ENCODE assay signal across 12 cellular contexts in genomic region chr3:157086053-157086761, GRCh38.
DNase-seq lines count a peak whose midpoint lies in the region; FAIRE-seq and TF ChIP-seq lines count a peak whose summit lies in the region.
"Had no signal": no experiment of that assay in that cellular context is flagged by ENCODE, and none has a peak within 500 bp of the region (broad histone marks: within the 10 kb centered on the region; RNA-seq: fewer than 3 reads in every experiment).

No MANE protein-coding gene starts in this region.

- H3K4me1 ChIP-seq in prostate gland (replicated peaks) (peaks cover 26% of the 10 kb centered on the region), kidney (ENCODE audit: control insufficient read depth in 1 of 2, insufficient read depth in 1 of 2, low read depth in 1 of 2, low read length in 2 of 2) (peaks cover 18 to 19% of the 10 kb centered on the region in 2 donors)

- WGBS in prostate gland: 46% methylated on average over 6 of the region's 6 CpGs

- peaks cover 8% of the 10 kb centered on the region for H3K9me3 Mint-ChIP-seq in Calu3 (ENCODE audit: low read depth, unreplicated experiment)
- H3K9me3 Mint-ChIP-seq: CD14-positive monocyte had no signal

- H3K4me3 ChIP-seq in prostate gland: no peak overlapping the region
- H3K4me3 ChIP-seq in kidney (ENCODE audit: low read length in 2 of 2): no peak overlapping the region

- FAIRE-seq in HTR-8/SVneo (lab: Jason Lieb, UNC) (no peak), kidney (lab: Jason Lieb, UNC) (no peak)
- FAIRE-seq: frontal cortex had no signal

- no peaks in the 10 kb centered on the region for H3K27me3 Mint-ChIP-seq in Calu3 (ENCODE audit: unreplicated experiment)

- no peaks in the 10 kb centered on the region for H3K27me3 ChIP-seq in prostate gland (replicated peaks; ENCODE audit: insufficient read depth)

- DNase-seq in Calu3 (no peak), RPMI7951 (ENCODE audit: low read depth) (peak; percentile 61), fibroblast of gingiva (ENCODE audit: low read depth) (peak; percentile 16), prostate gland (ENCODE audit: low spot score) (no peak), UCSD-AML1 (lab: John Stamatoyannopoulos, UW; ENCODE audit: unreplicated experiment) (no peak), HTR-8/SVneo (ENCODE audit: insufficient read length, low spot score) (no peak), T-helper 1 cell (no peak), kidney (no peak)
- DNase-seq: cortex of kidney, GOT3 had no signal

- intact Hi-C loops in Calu3 (cut with micrococcal nuclease; ENCODE audit: unreplicated experiment) (loop anchor here (5.0 kb wide), 1 partner anchor 629 kb away; no protein-coding TSS in a partner anchor), prostate gland (cut with DNase I) (loop anchor here (5.0 kb wide), 2 partner anchors 529 to 554 kb away; partner anchors contain the start of gene SSR3), kidney (cut with DNase I) (loop anchor here (10.0 kb wide), 1 partner anchor 49 kb away; no protein-coding TSS in a partner anchor)

- H3K27ac ChIP-seq in prostate gland: peak overlapping the region; percentile 99
- H3K27ac ChIP-seq in kidney (ENCODE audit: low read depth in 2 of 2, low read length in 2 of 2): no peak overlapping the region

- peak overlapping the region; percentile 94 for H3K27ac Mint-ChIP-seq in Calu3 (ENCODE audit: unreplicated experiment)
- H3K27ac Mint-ChIP-seq: CD14-positive monocyte had no signal

- no peak overlapping the region for H3K9ac ChIP-seq in kidney (ENCODE audit: low read length in 2 of 2)

- no peak for TF ChIP-seq POLR2A in prostate gland (IDR thresholded peaks at IDR 0.05)

- no peak for TF ChIP-seq CTCF in Calu3 (IDR thresholded peaks at IDR 0.05; ENCODE audit: unreplicated experiment)
- no peak for TF ChIP-seq CTCF in prostate gland (IDR thresholded peaks at IDR 0.05)
- TF ChIP-seq CTCF in kidney (IDR thresholded peaks at IDR 0.05; ENCODE audit: borderline replicate concordance, extremely low read depth, insufficient read depth): no peak

- no peak overlapping the region for H3K4me3 Mint-ChIP-seq in Calu3 (ENCODE audit: low read depth, unreplicated experiment)

- peaks cover 81% of the 10 kb centered on the region for H3K4me1 Mint-ChIP-seq in Calu3 (ENCODE audit: low read depth, unreplicated experiment)

- H3K9me3 ChIP-seq in prostate gland (no peaks in the 10 kb centered on the region), kidney (ENCODE audit: control insufficient read depth in 1 of 2, low read length in 2 of 2) (no peaks in the 10 kb centered on the region)

- BruUV-seq in Calu3 (replicated peaks; lab: Mats Ljungman, UMichigan): no TSS peak

- H3K36me3 Mint-ChIP-seq in Calu3 (ENCODE audit: insufficient read depth, unreplicated experiment): peaks cover 46% of the 10 kb centered on the region
- H3K36me3 Mint-ChIP-seq: CD14-positive monocyte had no signal

- H3K36me3 ChIP-seq in prostate gland: no peaks in the 10 kb centered on the region
- H3K36me3 ChIP-seq in kidney (ENCODE audit: control insufficient read depth in 1 of 2, insufficient read depth in 2 of 2, low read length in 2 of 2): no peaks in the 10 kb centered on the region

- CTCF ChIA-PET in Calu3 (lab: Charles Lee): interaction anchor here (1.7 kb wide), 1 partner anchor 416 kb away, joined by 3 read pairs; no protein-coding TSS in a partner anchor

Comparison
In these comparisons a context has a peak if more than half of its experiments do, and no peak if none do; other contexts are left out.
1. DNase-seq: peak in RPMI7951 (single experiment) and fibroblast of gingiva (single experiment); none in Calu3 (single experiment), prostate gland (single experiment), UCSD-AML1 (single experiment), HTR-8/SVneo (single experiment), T-helper 1 cell (0 of 5) and kidney (single experiment).
2. H3K27ac ChIP-seq: peak in prostate gland (2 of 2); none in kidney (0 of 2).